ENCODE assay signal across 23 cellular contexts in genomic region chr4:75922588-75922987, GRCh38. TPM values are rescaled to one million over a fixed set of nuclear protein-coding genes. Genes with fewer than 3 reads are reported as not detected.
DNase-seq lines count a peak whose midpoint lies in the region; ATAC-seq lines count a peak whose summit lies in the region.
"Had no signal": no experiment of that assay in that cellular context is flagged by ENCODE, and none has a peak within 500 bp of the region (broad histone marks: within the 10 kb centered on the region; RNA-seq: fewer than 3 reads in every experiment).

No MANE protein-coding gene starts in this region.

- CTCF ChIA-PET in T-cell (lab: Charles Lee), result no interaction called here

- H3K9me3 Mint-ChIP-seq in activated T-cell treated with anti-CD3 and anti-CD28 coated beads, Interleukin-2, amount 50 U/mL, for 24 hours, result no peaks in the 10 kb centered on the region
- no peaks in the 10 kb centered on the region for H3K9me3 Mint-ChIP-seq in T-cell
- H3K9me3 Mint-ChIP-seq in stimulated activated effector memory CD8-positive, alpha-beta T cell treated with anti-CD3 and anti-CD28 coated beads, Interleukin-12 subunit alpha, Interleukin-12 subunit beta, amount 100 ng/mL, for 72 hours, result no peaks in the 10 kb centered on the region
- H3K9me3 Mint-ChIP-seq: CD8-positive, alpha-beta memory T cell had no signal

- H3K36me3 Mint-ChIP-seq in activated T-cell treated with anti-CD3 and anti-CD28 coated beads, Interleukin-2, amount 50 U/mL, for 24 hours (ENCODE audit: low read depth), result peaks cover 89% of the 10 kb centered on the region
- H3K36me3 Mint-ChIP-seq in T-cell, result peaks cover 66% of the 10 kb centered on the region
- peaks cover 77% of the 10 kb centered on the region for H3K36me3 Mint-ChIP-seq in stimulated activated effector memory CD8-positive, alpha-beta T cell treated with anti-CD3 and anti-CD28 coated beads, Interleukin-12 subunit alpha, Interleukin-12 subunit beta, amount 100 ng/mL, for 72 hours

- no peaks in the 10 kb centered on the region for H3K4me1 Mint-ChIP-seq in activated T-cell treated with anti-CD3 and anti-CD28 coated beads, Interleukin-2, amount 50 U/mL, for 24 hours (ENCODE audit: low read depth)
- no peaks in the 10 kb centered on the region for H3K4me1 Mint-ChIP-seq in T-cell
- H3K4me1 Mint-ChIP-seq in stimulated activated effector memory CD8-positive, alpha-beta T cell treated with anti-CD3 and anti-CD28 coated beads, Interleukin-12 subunit alpha, Interleukin-12 subunit beta, amount 100 ng/mL, for 72 hours, result no peaks in the 10 kb centered on the region

- no peaks in the 10 kb centered on the region for H3K27me3 Mint-ChIP-seq in activated T-cell treated with anti-CD3 and anti-CD28 coated beads, Interleukin-2, amount 50 U/mL, for 24 hours
- H3K27me3 Mint-ChIP-seq in T-cell, result no peaks in the 10 kb centered on the region
- H3K27me3 Mint-ChIP-seq: CD8-positive, alpha-beta memory T cell had no signal

- ATAC-seq in T-cell (replicated peaks in 1 of 4) (no peak), GM18520 (IDR thresholded peaks at IDR 0.05; ENCODE audit: unreplicated experiment) (no peak)
- no peak for ATAC-seq in stimulated activated effector memory CD8-positive, alpha-beta T cell treated with anti-CD3 and anti-CD28 coated beads, Interleukin-12 subunit alpha, Interleukin-12 subunit beta, amount 100 ng/mL, for 72 hours
- ATAC-seq: A549, K562, SK-N-SH treated with all-trans-retinoic acid at 6 μM for 48 hours had no signal

- POLR2A ChIA-PET in T-cell (lab: Charles Lee), result interaction anchor here in 1 of 2 donors (0.7 kb wide), 1 partner anchor 13 kb away, joined by 5 read pairs; no protein-coding TSS in a partner anchor

- DNase-seq in activated T-cell treated with anti-CD3 and anti-CD28 coated beads, Interleukin-2, amount 50 U/mL, for 24 hours, result no peak
- no peak for DNase-seq in activated T-cell treated with anti-CD3 and anti-CD28 coated beads, Interleukin-2, amount 50 U/mL, for 48 hours
- DNase-seq in DMS53 (lab: John Stamatoyannopoulos, UW), result peak; percentile 38
- DNase-seq in T-cell, result no peak
- no peak for DNase-seq in stimulated activated effector memory CD8-positive, alpha-beta T cell treated with anti-CD3 and anti-CD28 coated beads, Interleukin-12 subunit alpha, Interleukin-12 subunit beta, amount 100 ng/mL, for 72 hours (ENCODE audit: low spot score in 2 of 2)
- no peak for DNase-seq in NCI-H226
- DNase-seq: AML-193; Calu3; CD8-positive, alpha-beta memory T cell; GM23248; H7; NCI-H1092 treated with DMSO at 0.1 percent for 48 hours; NCI-H1436; NCI-H187; NCI-H2171 treated with DMSO at 0.1 percent for 48 hours; NCI-H526; SJCRH30 had no signal

- no peak overlapping the region for H3K4me3 Mint-ChIP-seq in activated T-cell treated with anti-CD3 and anti-CD28 coated beads, Interleukin-2, amount 50 U/mL, for 24 hours
- H3K4me3 Mint-ChIP-seq in T-cell, result no peak overlapping the region
- no peak overlapping the region for H3K4me3 Mint-ChIP-seq in stimulated activated effector memory CD8-positive, alpha-beta T cell treated with anti-CD3 and anti-CD28 coated beads, Interleukin-12 subunit alpha, Interleukin-12 subunit beta, amount 100 ng/mL, for 72 hours
- H3K4me3 Mint-ChIP-seq: CD8-positive, alpha-beta memory T cell had no signal

- peak overlapping the region; percentile 42 for H3K27ac Mint-ChIP-seq in activated T-cell treated with anti-CD3 and anti-CD28 coated beads, Interleukin-2, amount 50 U/mL, for 24 hours
- H3K27ac Mint-ChIP-seq in T-cell, result peak overlapping the region; percentile 11 to 13
- H3K27ac Mint-ChIP-seq in stimulated activated effector memory CD8-positive, alpha-beta T cell treated with anti-CD3 and anti-CD28 coated beads, Interleukin-12 subunit alpha, Interleukin-12 subunit beta, amount 100 ng/mL, for 72 hours, result peak overlapping the region; percentile 16

RNA-seq across cellular contexts. Expression of gene NAAA, which starts 18.2 kb away (rescaled TPM):
- total RNA-seq in T-cell, result 10 to 100 TPM; 51.7 to 82.4 (median 73.5) TPM

RNA-seq across cellular contexts. Expression of gene PPEF2, which starts 20.3 kb away (rescaled TPM):
- total RNA-seq in T-cell, result 1 to 10 TPM in 1 of 5 donors, under 1 TPM in 4; 0.25 to 1.1 (median 0.50) TPM
- total RNA-seq: Calu3, GM23248, H7, HT1080, K562, M059J, SJCRH30 had no signal
